17 cellular contexts compared by ENCODE assay signal in the genomic region with DNA sequence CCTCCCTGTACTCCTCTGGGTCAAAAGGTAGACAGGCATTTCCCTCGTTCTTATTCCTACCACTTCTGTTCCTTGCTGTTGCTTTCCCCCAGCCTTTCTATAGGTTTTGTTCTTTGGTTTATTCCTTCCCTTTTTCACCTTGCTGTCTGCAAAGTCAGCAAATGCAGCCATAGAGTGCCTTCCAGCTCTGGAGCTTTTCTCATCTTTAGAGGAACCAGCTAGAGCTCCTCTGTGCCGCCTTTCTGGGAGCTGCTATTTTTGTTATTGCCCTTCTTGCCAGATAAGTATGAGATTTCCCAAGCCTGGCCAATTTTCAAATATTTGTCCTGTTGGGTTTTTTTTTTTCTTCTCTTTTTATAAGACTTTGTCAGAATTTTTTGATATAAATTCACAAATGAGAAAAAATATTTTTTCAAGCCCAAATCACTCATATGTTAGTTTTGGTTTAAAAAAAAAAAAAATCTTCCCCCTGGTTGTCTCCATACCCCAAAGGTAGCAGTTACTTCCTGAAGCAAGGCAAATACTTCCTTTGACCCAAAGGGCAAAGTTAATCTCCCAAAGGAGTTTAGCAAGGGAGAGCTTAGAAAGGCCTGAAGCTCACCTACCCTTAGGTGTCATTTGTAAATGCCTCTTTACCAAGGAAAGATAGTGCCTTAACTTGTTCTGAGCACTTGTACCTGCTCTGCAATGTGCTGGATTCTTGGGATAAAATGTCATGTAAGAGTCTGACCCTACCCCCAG. TPM values are rescaled to one million over a fixed set of nuclear protein-coding genes. Genes with fewer than 3 reads are reported as not detected.
A peak's percentile ranks its signal among the peaks of the same experiment; 100 is the strongest.
DNase-seq lines count a peak whose midpoint lies in the region; ATAC-seq and TF ChIP-seq lines count a peak whose summit lies in the region.
"Had no signal": no experiment of that assay in that cellular context is flagged by ENCODE, and none has a peak within 500 bp of the region (broad histone marks: within the 10 kb centered on the region; RNA-seq: fewer than 3 reads in every experiment).

No MANE protein-coding gene starts in this region.

- H3K4me3 ChIP-seq in cardiac muscle cell (no peak overlapping the region), tibial artery (no peak overlapping the region)
- H3K4me3 ChIP-seq: mucosa of descending colon had no signal

- peak overlapping the region; percentile 37 for H3K27ac Mint-ChIP-seq in chondrocyte (ENCODE audit: unreplicated experiment)

- H3K9me3 ChIP-seq in cardiac muscle cell (ENCODE audit: low read depth) (no peaks in the 10 kb centered on the region), tibial artery (no peaks in the 10 kb centered on the region)
- H3K9me3 ChIP-seq: mucosa of descending colon had no signal

- peaks cover 11% of the 10 kb centered on the region for H3K36me3 ChIP-seq in cardiac muscle cell
- H3K36me3 ChIP-seq in tibial artery = peaks cover 1 to 12% (median 5%) of the 10 kb centered on the region in 3 donors

- intact Hi-C loops in cardiac septum (cut with DNase I) (loop anchor here (10.0 kb wide), 1 partner anchor 142 kb away; no protein-coding TSS in a partner anchor), tibial artery (cut with DNase I; ENCODE audit: low total_unique reads) (no loop called here)

- H3K4me1 Mint-ChIP-seq in chondrocyte (ENCODE audit: low read depth) = peaks cover 26% of the 10 kb centered on the region

- TF ChIP-seq CTCF in cardiac muscle cell (IDR thresholded peaks at IDR 0.05; ENCODE audit: low read depth, low read length) (no peak), chondrocyte (IDR thresholded peaks at IDR 0.05) (no peak), tibial artery (IDR thresholded peaks at IDR 0.05) (no peak)

- no peak for ATAC-seq in HG03175 (IDR thresholded peaks at IDR 0.05; ENCODE audit: unreplicated experiment)
- ATAC-seq: stimulated activated naive CD8-positive, alpha-beta T cell treated with anti-CD3 and anti-CD28 coated beads, Interleukin-15, Interleukin-2, amounts not matched to agents 100 U/mL and 50 U/mL, for 24 hours had no signal

- H3K9me3 Mint-ChIP-seq in chondrocyte (ENCODE audit: low read depth) = no peaks in the 10 kb centered on the region

- H3K27me3 ChIP-seq in cardiac muscle cell (no peaks in the 10 kb centered on the region), tibial artery (no peaks in the 10 kb centered on the region)

- H3K4me1 ChIP-seq in cardiac muscle cell (ENCODE audit: low read depth) (no peaks in the 10 kb centered on the region), tibial artery (peaks cover 0 to 51% (median 21%) of the 10 kb centered on the region in 4 donors)
- H3K4me1 ChIP-seq: parathyroid adenoma had no signal

- peak overlapping the region; percentile 3 for H3K4me3 Mint-ChIP-seq in chondrocyte (ENCODE audit: unreplicated experiment)

- no peaks in the 10 kb centered on the region for H3K27me3 Mint-ChIP-seq in chondrocyte (ENCODE audit: low read depth)

- peak in 1 of 2 donors; percentile 13 for DNase-seq in cardiac muscle cell (ENCODE audit: low read depth in 1 of 2, low spot score in 1 of 2)
- no peak for DNase-seq in cardiac septum (ENCODE audit: low spot score)
- DNase-seq in chondrocyte (ENCODE audit: low spot score) = no peak
- DNase-seq in medulla oblongata (ENCODE audit: extremely low spot score) = peak; percentile 39
- DNase-seq in tibial artery = peak; percentile 43 to 71
- no peak for DNase-seq in AG08396 (ENCODE audit: low spot score)
- no peak for DNase-seq in germinal center (ENCODE audit: low spot score)
- DNase-seq: activated CD4-positive, alpha-beta T cell treated with anti-CD3 and anti-CD28 coated beads for 48 hours; mucosa of descending colon; NCI-H1694; NCI-H345; SHP77 treated with DMSO at 0.1 percent for 48 hours; stimulated activated CD4-positive, alpha-beta T cell treated with anti-CD3 and anti-CD28 coated beads, Interleukin-12 subunit alpha, Interleukin-12 subunit beta, amount 100 ng/mL, for 4 hours; stimulated activated naive CD8-positive, alpha-beta T cell treated with anti-CD3 and anti-CD28 coated beads, Interleukin-15, Interleukin-2, amounts not matched to agents 100 U/mL and 50 U/mL, for 24 hours; T-helper 9 cell had no signal

- peaks cover 21% of the 10 kb centered on the region for H3K36me3 Mint-ChIP-seq in chondrocyte (ENCODE audit: low read depth)

- peak overlapping the region; percentile 72 for H3K27ac ChIP-seq in cardiac muscle cell
- peak overlapping the region; percentile 69 to 80 for H3K27ac ChIP-seq in tibial artery
- H3K27ac ChIP-seq: parathyroid adenoma had no signal

RNA-seq across cellular contexts. Expression of gene TTC27, which starts 5.1 kb away (rescaled TPM):
- total RNA-seq in cardiac muscle cell = 10.2 and 14.9 TPM in 2 replicates
- polyA plus RNA-seq in cardiac muscle cell = 8.7 and 9.7 TPM in 2 replicates
- 13.7 TPM for total RNA-seq in cardiac septum
- total RNA-seq in chondrocyte = 13.5 to 17.8 TPM (median 13.5 TPM) in 3 replicates

Comparison
In these comparisons a context has a peak if more than half of its experiments do, and no peak if none do; other contexts are left out.
1. DNase-seq: peak in medulla oblongata (single experiment) and tibial artery (2 of 2); none in cardiac septum (single experiment), chondrocyte (single experiment), AG08396 (single experiment) and germinal center (single experiment).